Comparison of ENCODE assay signal across 8 cellular contexts in genomic region chr17:39235555-39236221, GRCh38. TPM values are rescaled to one million over a fixed set of nuclear protein-coding genes. Genes with fewer than 3 reads are reported as not detected.
DNase-seq lines count a peak whose midpoint lies in the region; ATAC-seq, FAIRE-seq and TF ChIP-seq lines count a peak whose summit lies in the region.

No MANE protein-coding gene starts in this region.

- TF ChIP-seq CTCF in MM.1S (IDR thresholded peaks at IDR 0.05; ENCODE audit: low read length) (peak; percentile 98), brain microvascular endothelial cell (IDR thresholded peaks at IDR 0.05; ENCODE audit: low read depth, low read length, missing control alignments) (peak; percentile 90), HepG2 (CRISPR knock-in tag; IDR thresholded peaks at IDR 0.05) (peak; percentile 78)

- H4K20me1 ChIP-seq in MM.1S (ENCODE audit: insufficient read depth, low read length) (no peaks in the 10 kb centered on the region), HepG2 (ENCODE audit: insufficient read depth, low read length) (no peaks in the 10 kb centered on the region)

- H3K4me2 ChIP-seq in MM.1S (ENCODE audit: low read depth, low read length) (peak overlapping the region; percentile 16; the same call in 1 of the 2 replicates), HepG2 (ENCODE audit: low read depth, low read length) (no peak overlapping the region)

- H2AFZ ChIP-seq in MM.1S (ENCODE audit: low read length) (0 out of 2 replicates have a peak overlapping the region, but pooled peaks have one; percentile 14), HepG2 (ENCODE audit: low read length) (no peak overlapping the region)

- no peaks in the 10 kb centered on the region for H3K9me2 ChIP-seq in MM.1S (replicated peaks; ENCODE audit: insufficient read depth, low read length)

- no peaks in the 10 kb centered on the region for H3F3A ChIP-seq in MM.1S (ENCODE audit: insufficient read depth, low read length)

- DNase-seq in stimulated activated CD4-positive, alpha-beta T cell treated with anti-CD3 and anti-CD28 coated beads, Interleukin-15, amount 100 ng/mL, for 24 hours, result peak; percentile 53
- no peak for DNase-seq in stimulated activated CD4-positive, alpha-beta T cell treated with anti-CD3 and anti-CD28 coated beads, Interleukin-4, amount 100 ng/mL, for 1 hour
- DNase-seq in MM.1S, result peak; percentile 74
- DNase-seq in RPMI8226, result peak; percentile 82
- peak; percentile 34 for DNase-seq in brain microvascular endothelial cell
- DNase-seq in HepG2 (ENCODE audit: low spot score), result peak; percentile 60

- H3K79me2 ChIP-seq in MM.1S (ENCODE audit: low read length), result no peaks in the 10 kb centered on the region
- H3K79me2 ChIP-seq in HepG2 (ENCODE audit: insufficient read depth, low read length), result no peaks in the 10 kb centered on the region

- H3K4me3 ChIP-seq in MM.1S (ENCODE audit: low read length) (no peak overlapping the region), brain microvascular endothelial cell (ENCODE audit: low read depth, low read length) (no peak overlapping the region), HepG2 (replicated peaks in 1 of 3; ENCODE audit: insufficient read depth in 1 of 3, low read depth in 2 of 3, low read length in 3 of 3) (no peak overlapping the region)

- H3K27ac ChIP-seq in MM.1S (ENCODE audit: low read length) (no peak overlapping the region), brain microvascular endothelial cell (no peak overlapping the region), HepG2 (ENCODE audit: extremely low read length, insufficient read depth, low read length) (no peak overlapping the region)

- intact Hi-C loops in HepG2 (cut with micrococcal nuclease; ENCODE audit: unreplicated experiment), result loop anchor here (10.0 kb wide), 1 partner anchor 251 kb away; no protein-coding TSS in a partner anchor

- H3K27me3 ChIP-seq in MM.1S (replicated peaks; ENCODE audit: insufficient read depth, low read length) (peaks cover 5% of the 10 kb centered on the region; the same call in 1 of the 2 replicates), brain microvascular endothelial cell (replicated peaks) (no peaks in the 10 kb centered on the region), HepG2 (ENCODE audit: control insufficient read depth in 1 of 2, insufficient read depth in 2 of 2, low read length in 2 of 2) (peaks cover 2 to 25% of the 10 kb centered on the region in 2 experiments; a peak in 4 of 5 replicates)

- TF ChIP-seq POLR2A in HepG2 (IDR thresholded peaks at IDR 0.05; ENCODE audit: insufficient read depth in 1 of 2, low read depth in 2 of 2, low read length in 2 of 2), result no peak

- no TSS peak for BruUV-seq in HepG2 (replicated peaks; lab: Mats Ljungman, UMichigan)

- peak; percentile 18; the same call in 1 of the 2 replicates for TF ChIP-seq RAD21 in HepG2 (CRISPR knock-in tag; IDR thresholded peaks at IDR 0.05)

- H3K9me3 ChIP-seq in MM.1S (replicated peaks; ENCODE audit: insufficient read depth, low read length), result no peaks in the 10 kb centered on the region
- no peaks in the 10 kb centered on the region for H3K9me3 ChIP-seq in HepG2 (ENCODE audit: low read length)

- TF ChIP-seq EP300 in HepG2 (IDR thresholded peaks at IDR 0.05; ENCODE audit: low read depth in 2 of 2, low read length in 2 of 2) (no peak), HepG2 (CRISPR knock-in tag; IDR thresholded peaks at IDR 0.05; ENCODE audit: borderline replicate concordance) (no peak)

- in situ Hi-C loops in brain microvascular endothelial cell (cut with HindIII; ENCODE audit: low pct_ligation_motif_present, low sequenced_read_pairs), result no loop called here
- in situ Hi-C loops in HepG2 (cut with HindIII; ENCODE audit: extremely low pct_ligation_motif_present, low pct_unique_long_range_greater_than_20kb), result no loop called here

- CTCF ChIA-PET in HepG2 (lab: Yijun Ruan, JAX; ENCODE audit: low intra/inter-chr PET ratio, low total read pairs), result interaction anchor here (1.4 to 1.5 kb wide), 3 partner anchors 9 to 41 kb away, joined by 3 to 7 read pairs (median 4); no protein-coding TSS in a partner anchor

- no peak overlapping the region for H3K9ac ChIP-seq in MM.1S (ENCODE audit: low read length)
- H3K9ac ChIP-seq in HepG2 (ENCODE audit: insufficient read depth, low read depth, low read length), result no peak overlapping the region

- WGBS in HepG2 (ENCODE audit: low lambda C conversion rate), result 17% methylated on average over 13 of the region's 16 CpGs

- FAIRE-seq in HepG2 (lab: Jason Lieb, UNC), result peak; percentile 75

- H3K4me1 ChIP-seq in MM.1S (ENCODE audit: low read length), result 0 out of 2 replicates have a peak, but pooled peaks cover 7% of the 10 kb centered on the region
- peaks cover 14% of the 10 kb centered on the region; the same call in 1 of the 2 replicates for H3K4me1 ChIP-seq in HepG2 (ENCODE audit: insufficient read depth, low read length)

- H3K36me3 ChIP-seq in MM.1S (replicated peaks; ENCODE audit: insufficient read depth, low read length), result no peaks in the 10 kb centered on the region
- no peaks in the 10 kb centered on the region for H3K36me3 ChIP-seq in brain microvascular endothelial cell (replicated peaks)
- no peaks in the 10 kb centered on the region for H3K36me3 ChIP-seq in HepG2 (replicated peaks in 1 of 2; ENCODE audit: control insufficient read depth in 1 of 2, insufficient read depth in 2 of 2, low read length in 2 of 2)

- POLR2A ChIA-PET in HepG2 (lab: Yijun Ruan, JAX), result interaction anchor here (1.9 kb wide), 1 partner anchor 36 kb away, joined by 7 read pairs; the partner anchor contains the start of gene RPL19

- ATAC-seq in HepG2 (peak; percentile 55), HG02588 (IDR thresholded peaks at IDR 0.05; ENCODE audit: unreplicated experiment) (no peak), HG03039 (IDR thresholded peaks at IDR 0.05; ENCODE audit: unreplicated experiment) (no peak)

RNA-seq across cellular contexts. Expression of gene STAC2, which starts 9.9 kb away (rescaled TPM):
- not detected in 2 replicates for total RNA-seq in HepG2 (2016; rRNA removed; fragmentation: Illumina TruSeq; extraction: Trizol)
- not detected in 2 replicates for total RNA-seq in HepG2 (2016; cell fraction: cytosol; rRNA removed; fragmentation: Illumina TruSeq; extraction: Trizol; ENCODE audit: low read depth)
- total RNA-seq in HepG2 (2016; cell fraction: insoluble cytoplasmic fraction; rRNA removed; fragmentation: Illumina TruSeq; extraction: Trizol), result not detected in 2 replicates
- not detected in 2 replicates for total RNA-seq in HepG2 (2016; cell fraction: membrane; rRNA removed; fragmentation: Illumina TruSeq; extraction: Trizol)
- total RNA-seq in HepG2 (2016; cell fraction: nucleus; rRNA removed; fragmentation: Illumina TruSeq; extraction: Trizol), result not detected in 2 replicates
- not detected in 2 replicates for polyA plus RNA-seq in HepG2 (2011; rRNA removed)
- polyA plus RNA-seq in HepG2 (2011; cell fraction: cytosol; rRNA removed), result not detected in 2 replicates
- not detected in 2 replicates for polyA plus RNA-seq in HepG2 (2011; cell fraction: nucleus; rRNA removed)
- polyA plus RNA-seq in HepG2 (2012), result not detected in 2 replicates
- polyA plus RNA-seq in HepG2 (2016; cell fraction: cytosol; fragmentation: Illumina TruSeq; extraction: Trizol; ENCODE audit: low read depth), result 0.02 TPM in 1 of 2 replicates, not detected in the other
- polyA plus RNA-seq in HepG2 (2016; cell fraction: insoluble cytoplasmic fraction; fragmentation: Illumina TruSeq; extraction: Trizol; ENCODE audit: low read depth), result not detected in 2 replicates
- polyA plus RNA-seq in HepG2 (2016; cell fraction: membrane; fragmentation: Illumina TruSeq; extraction: Trizol; ENCODE audit: low read depth), result not detected in 2 replicates
- polyA plus RNA-seq in HepG2 (2016; cell fraction: nucleus; fragmentation: Illumina TruSeq; extraction: Trizol; ENCODE audit: insufficient read depth, low read depth), result not detected in 2 replicates
- 0.37 TPM in 1 of 2 replicates, not detected in the other for polyA minus RNA-seq in HepG2 (2011; rRNA and poly(A)+ RNA removed; ENCODE audit: low replicate concordance)
- polyA minus RNA-seq in HepG2 (2011; cell fraction: cytosol; rRNA and poly(A)+ RNA removed), result not detected in 2 replicates
- polyA minus RNA-seq in HepG2 (2011; cell fraction: nucleus; rRNA and poly(A)+ RNA removed), result not detected in 2 replicates

RNA-seq across cellular contexts. Expression of gene RPL19, which starts 35.6 kb away (rescaled TPM):
- 2,768 and 3,257 TPM in 2 replicates for total RNA-seq in HepG2 (2016; rRNA removed; fragmentation: Illumina TruSeq; extraction: Trizol)
- total RNA-seq in HepG2 (2016; cell fraction: cytosol; rRNA removed; fragmentation: Illumina TruSeq; extraction: Trizol; ENCODE audit: low read depth), result 3,353 and 3,708 TPM in 2 replicates
- 2,694 and 3,334 TPM in 2 replicates for total RNA-seq in HepG2 (2016; cell fraction: insoluble cytoplasmic fraction; rRNA removed; fragmentation: Illumina TruSeq; extraction: Trizol)
- total RNA-seq in HepG2 (2016; cell fraction: membrane; rRNA removed; fragmentation: Illumina TruSeq; extraction: Trizol), result 5,175 and 5,294 TPM in 2 replicates
- total RNA-seq in HepG2 (2016; cell fraction: nucleus; rRNA removed; fragmentation: Illumina TruSeq; extraction: Trizol), result 990 and 1,076 TPM in 2 replicates
- 2,522 and 2,554 TPM in 2 replicates for polyA plus RNA-seq in HepG2 (2011; rRNA removed)
- polyA plus RNA-seq in HepG2 (2011; cell fraction: cytosol; rRNA removed), result 3,383 and 3,728 TPM in 2 replicates
- polyA plus RNA-seq in HepG2 (2011; cell fraction: nucleus; rRNA removed), result 768 and 1,029 TPM in 2 replicates
- polyA plus RNA-seq in HepG2 (2012), result 2,340 and 2,506 TPM in 2 replicates
- 5,160 and 5,701 TPM in 2 replicates for polyA plus RNA-seq in HepG2 (2016; cell fraction: cytosol; fragmentation: Illumina TruSeq; extraction: Trizol; ENCODE audit: low read depth)
- 4,287 and 4,430 TPM in 2 replicates for polyA plus RNA-seq in HepG2 (2016; cell fraction: insoluble cytoplasmic fraction; fragmentation: Illumina TruSeq; extraction: Trizol; ENCODE audit: low read depth)
- 6,675 and 6,831 TPM in 2 replicates for polyA plus RNA-seq in HepG2 (2016; cell fraction: membrane; fragmentation: Illumina TruSeq; extraction: Trizol; ENCODE audit: low read depth)
- 2,116 and 2,174 TPM in 2 replicates for polyA plus RNA-seq in HepG2 (2016; cell fraction: nucleus; fragmentation: Illumina TruSeq; extraction: Trizol; ENCODE audit: insufficient read depth, low read depth)
- 413 and 602 TPM in 2 replicates for polyA minus RNA-seq in HepG2 (2011; rRNA and poly(A)+ RNA removed; ENCODE audit: low replicate concordance)
- 764 and 846 TPM in 2 replicates for polyA minus RNA-seq in HepG2 (2011; cell fraction: cytosol; rRNA and poly(A)+ RNA removed)
- polyA minus RNA-seq in HepG2 (2011; cell fraction: nucleus; rRNA and poly(A)+ RNA removed), result 184 and 212 TPM in 2 replicates

RNA-seq across cellular contexts. Expression of gene CACNB1, which starts 38.2 kb away (rescaled TPM):
- total RNA-seq in HepG2 (2016; rRNA removed; fragmentation: Illumina TruSeq; extraction: Trizol), result 0.60 and 0.75 TPM in 2 replicates
- total RNA-seq in HepG2 (2016; cell fraction: cytosol; rRNA removed; fragmentation: Illumina TruSeq; extraction: Trizol; ENCODE audit: low read depth), result 0.26 and 0.71 TPM in 2 replicates
- total RNA-seq in HepG2 (2016; cell fraction: insoluble cytoplasmic fraction; rRNA removed; fragmentation: Illumina TruSeq; extraction: Trizol), result 0.19 and 0.84 TPM in 2 replicates
- total RNA-seq in HepG2 (2016; cell fraction: membrane; rRNA removed; fragmentation: Illumina TruSeq; extraction: Trizol), result 0.34 and 0.48 TPM in 2 replicates
- total RNA-seq in HepG2 (2016; cell fraction: nucleus; rRNA removed; fragmentation: Illumina TruSeq; extraction: Trizol), result 1.8 TPM in 2 replicates
- polyA plus RNA-seq in HepG2 (2011; rRNA removed), result 1.5 and 2.9 TPM in 2 replicates
- polyA plus RNA-seq in HepG2 (2011; cell fraction: cytosol; rRNA removed), result 0.50 and 0.51 TPM in 2 replicates
- 8.4 and 12.2 TPM in 2 replicates for polyA plus RNA-seq in HepG2 (2011; cell fraction: nucleus; rRNA removed)
- 1.3 and 1.5 TPM in 2 replicates for polyA plus RNA-seq in HepG2 (2012)
- polyA plus RNA-seq in HepG2 (2016; cell fraction: cytosol; fragmentation: Illumina TruSeq; extraction: Trizol; ENCODE audit: low read depth), result 0.28 and 0.34 TPM in 2 replicates
- polyA plus RNA-seq in HepG2 (2016; cell fraction: insoluble cytoplasmic fraction; fragmentation: Illumina TruSeq; extraction: Trizol; ENCODE audit: low read depth), result 0.47 and 0.96 TPM in 2 replicates
- 0.38 and 0.40 TPM in 2 replicates for polyA plus RNA-seq in HepG2 (2016; cell fraction: membrane; fragmentation: Illumina TruSeq; extraction: Trizol; ENCODE audit: low read depth)
- 4.7 and 7.2 TPM in 2 replicates for polyA plus RNA-seq in HepG2 (2016; cell fraction: nucleus; fragmentation: Illumina TruSeq; extraction: Trizol; ENCODE audit: insufficient read depth, low read depth)
- 4.4 and 8.5 TPM in 2 replicates for polyA minus RNA-seq in HepG2 (2011; rRNA and poly(A)+ RNA removed; ENCODE audit: low replicate concordance)
- 0.40 and 1.3 TPM in 2 replicates for polyA minus RNA-seq in HepG2 (2011; cell fraction: cytosol; rRNA and poly(A)+ RNA removed)
- 3.0 and 5.8 TPM in 2 replicates for polyA minus RNA-seq in HepG2 (2011; cell fraction: nucleus; rRNA and poly(A)+ RNA removed)
